9 cellular contexts compared by ENCODE assay signal in the genomic region with DNA sequence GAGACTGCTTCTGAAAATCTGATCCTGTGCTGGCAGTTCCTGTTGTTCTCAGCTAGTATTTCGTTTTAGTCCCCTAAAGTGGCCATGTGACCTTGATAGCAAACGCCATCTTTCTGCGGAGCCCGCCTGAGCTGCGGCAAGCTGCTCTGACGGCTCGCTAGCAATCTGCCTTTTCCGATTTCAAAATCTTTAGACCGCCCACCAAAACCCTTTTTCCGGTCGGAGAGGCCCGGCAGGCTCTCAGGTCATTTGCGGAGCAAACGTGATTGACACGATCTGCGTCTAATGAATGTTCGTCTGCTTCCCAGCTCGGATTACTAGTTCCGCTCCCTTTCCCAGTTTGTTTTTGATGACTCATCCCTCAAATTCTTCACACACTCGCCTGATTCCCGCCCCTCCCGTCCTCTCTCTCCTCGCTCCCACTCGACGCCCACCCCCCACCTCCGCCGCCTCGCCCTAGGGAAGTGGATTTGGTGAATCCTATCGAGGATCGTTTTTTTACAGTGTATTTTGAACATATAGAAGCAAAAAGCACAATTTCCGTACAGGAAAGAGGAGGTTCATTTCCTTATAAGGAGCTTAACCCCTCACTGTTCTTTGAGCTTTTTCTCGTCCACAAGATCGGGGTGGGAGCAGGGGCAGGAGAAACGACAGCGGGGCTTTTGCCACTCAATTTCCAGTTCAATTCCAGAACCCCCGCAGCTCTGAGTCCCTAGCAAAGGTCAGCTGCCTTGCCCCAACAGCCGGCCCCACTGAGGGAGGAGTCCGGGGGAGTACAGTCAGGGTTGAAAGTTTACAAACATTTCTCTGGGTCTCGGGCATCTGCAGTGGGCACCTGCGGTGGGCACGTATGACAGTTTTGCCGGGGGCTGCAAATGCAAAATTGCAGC. TPM values are rescaled to one million over a fixed set of nuclear protein-coding genes. Genes with fewer than 3 reads are reported as not detected.
A peak's percentile ranks its signal among the peaks of the same experiment; 100 is the strongest.
DNase-seq lines count a peak whose midpoint lies in the region; ATAC-seq and TF ChIP-seq lines count a peak whose summit lies in the region.
"Had no signal": no experiment of that assay in that cellular context is flagged by ENCODE, and none has a peak within 500 bp of the region (broad histone marks: within the 10 kb centered on the region; RNA-seq: fewer than 3 reads in every experiment).

No MANE protein-coding gene starts in this region.

- peak overlapping the region; percentile 15 for H3K4me3 ChIP-seq in colonic mucosa

- no peaks in the 10 kb centered on the region for H3K9me3 ChIP-seq in colonic mucosa

- no peak for TF ChIP-seq CTCF in AG09319 (IDR thresholded peaks at IDR 0.05; ENCODE audit: low read depth, low read length)
- no peak for TF ChIP-seq CTCF in colonic mucosa (IDR thresholded peaks at IDR 0.05)

- H3K4me1 ChIP-seq in colonic mucosa: no peaks in the 10 kb centered on the region

- H3K9ac ChIP-seq in colonic mucosa (ENCODE audit: low read depth in 2 of 2, low read length in 2 of 2): peak overlapping the region; percentile 55 to 66

- H3K27ac ChIP-seq in colonic mucosa: peak overlapping the region; percentile 72

- H3K36me3 ChIP-seq in colonic mucosa: no peaks in the 10 kb centered on the region

- H3K27me3 ChIP-seq in colonic mucosa: no peaks in the 10 kb centered on the region

- peak; percentile 90 for DNase-seq in AG09319 (ENCODE audit: extremely low read depth, low read depth)
- DNase-seq in NCI-H446 treated with DMSO at 0.1 percent for 48 hours (lab: John Stamatoyannopoulos, UW): peak; percentile 26
- peak; percentile 87 for DNase-seq in activated CD4-positive, alpha-beta T cell treated with anti-CD3 and anti-CD28 coated beads for 48 hours
- DNase-seq in colonic mucosa: peak; percentile 89
- DNase-seq in kidney tubule cell (ENCODE audit: low spot score): peak; percentile 95
- peak; percentile 32 to 51 for DNase-seq in stimulated activated CD4-positive, alpha-beta T cell treated with anti-CD3 and anti-CD28 coated beads, Interleukin-1b, Interleukin-23, amount 100 ng/mL, for 1 hour (ENCODE audit: low read depth in 2 of 2)

- intact Hi-C loops in colonic mucosa (cut with DNase I): loop anchor here (10.0 kb wide), 1 partner anchor 73 kb away; a partner anchor contains a TSS

- ATAC-seq in GM19025 (IDR thresholded peaks at IDR 0.05; ENCODE audit: low read depth, unreplicated experiment): peak; percentile 82
- peak; percentile 89 for ATAC-seq in HG03280 (IDR thresholded peaks at IDR 0.05; ENCODE audit: unreplicated experiment)

RNA-seq across cellular contexts. Expression of a gene that starts 37.5 kb away (rescaled TPM):
- total RNA-seq in colonic mucosa: under 1 TPM; 0.67 to 0.82 TPM

RNA-seq across cellular contexts. Expression of a gene that starts 40.9 kb away (rescaled TPM):
- total RNA-seq in colonic mucosa: 100 to 1,000 TPM in 1 of 2 donors, 10 to 100 TPM in 1; 76.0 to 100 TPM
- total RNA-seq: T-helper 1 cell treated with Interleukin-12 subunit alpha and Interleukin-12 subunit beta and Interleukin-4 antibody, amounts not matched to agents 30 ng/mL and 1 ng/mL, for 36 hours had no signal

Comparison
In these comparisons a context has a peak if more than half of its experiments do, and no peak if none do; other contexts are left out.
1. Peak in every context shown above with its lines: DNase-seq, ATAC-seq, H3K4me3 ChIP-seq and H3K27ac ChIP-seq.
2. DNase-seq: peak in every context shown above with its lines; median percentile 95 in kidney tubule cell; 90 in AG09319; 89 in colonic mucosa; 87 in activated CD4-positive, alpha-beta T cell treated with anti-CD3 and anti-CD28 coated beads for 48 hours; 42 in stimulated activated CD4-positive, alpha-beta T cell treated with anti-CD3 and anti-CD28 coated beads, Interleukin-1b, Interleukin-23, amount 100 ng/mL, for 1 hour; 26 in NCI-H446 treated with DMSO at 0.1 percent for 48 hours.